Comparison of ENCODE assay signal across 8 cellular contexts in genomic region chr2:227415538-227416424, GRCh38. TPM values are rescaled to one million over a fixed set of nuclear protein-coding genes. Genes with fewer than 3 reads are reported as not detected.
DNase-seq lines count a peak whose midpoint lies in the region; ATAC-seq, FAIRE-seq and TF ChIP-seq lines count a peak whose summit lies in the region.

No MANE protein-coding gene starts in this region.

- H3K4me3 ChIP-seq in Panc1 (ENCODE audit: low read depth in 2 of 2, low read length in 2 of 2), result no peak overlapping the region
- H3K4me3 ChIP-seq in lower leg skin (ENCODE audit: low read depth, poor library complexity, severe bottlenecking), result no peak overlapping the region

- no peaks in the 10 kb centered on the region for H3K9me3 ChIP-seq in Panc1 (ENCODE audit: control insufficient read depth, insufficient read depth, low read depth, low read length)

- H3K27me3 ChIP-seq in Panc1 (ENCODE audit: control insufficient read depth, insufficient read depth, low read length), result no peaks in the 10 kb centered on the region

- CTCF ChIA-PET in Panc1 (lab: Charles Lee), result interaction anchor here (0.7 kb wide), 1 partner anchor 117 kb away, joined by 10 read pairs; no protein-coding TSS in a partner anchor

- no peak for TF ChIP-seq POLR2A in H54 (IDR thresholded peaks at IDR 0.05; ENCODE audit: low read depth, low read length)
- TF ChIP-seq POLR2A in lower leg skin (IDR thresholded peaks at IDR 0.05), result no peak

- DNase-seq in COLO829 (ENCODE audit: low spot score) (peak; percentile 74), H54 (ENCODE audit: insufficient read length, low spot score) (peak; percentile 44), Panc1 (ENCODE audit: low read depth, low spot score) (no peak), epidermal melanocyte (ENCODE audit: insufficient read length, low spot score) (peak; percentile 58), pulmonary artery endothelial cell (ENCODE audit: low read depth, low spot score) (peak; percentile 53), lower leg skin (ENCODE audit: low spot score in 2 of 2) (no peak), NCI-H526 (lab: John Stamatoyannopoulos, UW) (no peak)

- in situ Hi-C loops in Panc1 (cut with HindIII; ENCODE audit: low pct_unique_long_range_greater_than_20kb, low sequenced_read_pairs), result no loop called here

- POLR2A ChIA-PET in Panc1 (lab: Charles Lee), result interaction anchor here (0.6 to 0.7 kb wide), 3 partner anchors 9 to 710 kb away, joined by 3 to 4 read pairs (median 3); no protein-coding TSS in a partner anchor

- intact Hi-C loops in Panc1 (cut with micrococcal nuclease; ENCODE audit: unreplicated experiment), result no loop called here
- intact Hi-C loops in lower leg skin (cut with DNase I; ENCODE audit: low total_unique reads), result no loop called here

- no TSS peak for BruUV-seq in Panc1 (replicated peaks; lab: Mats Ljungman, UMichigan)

- 53 to 59% methylated on average over 10 of the region's 10 CpGs for WGBS in lower leg skin, 2 donors

- ATAC-seq in Panc1, result peak; percentile 67; the same call in 1 of the 2 replicates
- no peak for ATAC-seq in GM19455 (IDR thresholded peaks at IDR 0.05; ENCODE audit: unreplicated experiment)

- H3K36me3 ChIP-seq in Panc1 (ENCODE audit: control insufficient read depth, insufficient read depth, low read length), result no peaks in the 10 kb centered on the region

- no peak overlapping the region for H3K27ac ChIP-seq in Panc1 (ENCODE audit: low read length)

- no peaks in the 10 kb centered on the region for H3K4me1 ChIP-seq in Panc1 (ENCODE audit: control insufficient read depth, insufficient read depth, low read length)

- FAIRE-seq in H54 (lab: Jason Lieb, UNC), result no peak

- no peak for TF ChIP-seq CTCF in Panc1 (IDR thresholded peaks at IDR 0.05)
- no peak for TF ChIP-seq CTCF in lower leg skin (IDR thresholded peaks at IDR 0.05)

RNA-seq across cellular contexts. Expression of gene SCYGR1, which starts 28.0 kb away (rescaled TPM):
- not detected for total RNA-seq in Panc1 (2021; ENCODE audit: unreplicated experiment)
- polyA plus RNA-seq in Panc1 (2012; ENCODE audit: insufficient read length), result not detected
- not detected in 2 replicates for total RNA-seq in pulmonary artery endothelial cell
- not detected for total RNA-seq in lower leg skin

RNA-seq across cellular contexts. Expression of gene TM4SF20, which starts 36.7 kb away (rescaled TPM):
- total RNA-seq in Panc1 (2021; ENCODE audit: unreplicated experiment) (not detected), pulmonary artery endothelial cell (not detected in 2 replicates), lower leg skin (not detected)
- polyA plus RNA-seq in Panc1 (2012; ENCODE audit: insufficient read length), result not detected

RNA-seq across cellular contexts. Expression of gene AGFG1, which starts 56.2 kb away (rescaled TPM):
- total RNA-seq in Panc1 (2021; ENCODE audit: unreplicated experiment) (98.5 TPM), pulmonary artery endothelial cell (70.3 and 105 TPM in 2 replicates), lower leg skin (10 to 100 TPM; 44.6 to 65.3 (median 55.7) TPM)
- polyA plus RNA-seq in Panc1 (2012; ENCODE audit: insufficient read length), result 52.1 TPM

Comparison
In these comparisons a context has a peak if more than half of its experiments do, and no peak if none do; other contexts are left out.
1. DNase-seq: peak in COLO829 (single experiment), H54 (single experiment), epidermal melanocyte (single experiment) and pulmonary artery endothelial cell (single experiment); none in Panc1 (single experiment), lower leg skin (0 of 2) and NCI-H526 (0 of 2).